16 cellular contexts compared by ENCODE assay signal in the genomic region with DNA sequence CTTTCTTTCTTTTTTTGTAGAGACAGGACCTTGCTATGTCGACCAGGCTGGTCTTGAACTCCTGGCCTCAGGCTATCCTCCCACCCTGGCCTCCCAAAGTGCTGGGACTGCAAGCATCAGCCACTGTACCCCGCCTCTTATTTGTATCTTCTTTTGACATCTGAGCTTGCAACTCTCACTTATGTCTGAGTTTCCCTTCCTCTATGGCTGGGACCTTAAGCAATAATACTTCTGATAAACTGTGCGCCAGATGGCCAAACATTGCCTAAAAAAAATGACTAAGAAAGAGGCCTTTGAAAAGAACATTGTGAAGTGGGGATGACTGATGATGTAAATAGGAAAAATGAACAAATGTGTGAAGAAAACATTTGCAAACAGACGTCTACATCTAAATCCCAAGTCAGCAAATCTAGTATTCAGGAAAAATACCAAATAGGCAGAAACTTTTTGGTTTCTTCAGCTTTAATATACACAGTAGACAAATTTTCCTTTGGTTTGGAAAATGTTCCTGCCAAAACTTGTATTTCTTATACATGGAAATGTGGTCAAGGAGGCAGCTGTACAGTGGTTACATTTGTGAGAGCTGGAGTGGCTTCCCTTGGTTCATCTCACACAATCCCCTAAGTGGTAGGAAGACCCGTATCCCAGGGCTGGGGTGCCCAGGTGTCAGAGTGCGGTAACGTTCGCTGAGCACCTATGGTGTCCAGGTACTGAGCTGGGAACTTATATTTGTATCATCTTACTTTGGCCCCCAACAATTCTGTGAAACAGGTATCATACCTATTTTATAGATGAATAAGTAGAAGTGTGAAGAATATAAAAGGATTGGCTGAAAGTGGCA. TPM values are rescaled to one million over a fixed set of nuclear protein-coding genes. Genes with fewer than 3 reads are reported as not detected.
DNase-seq lines count a peak whose midpoint lies in the region; ATAC-seq and TF ChIP-seq lines count a peak whose summit lies in the region.
"Had no signal": no experiment of that assay in that cellular context is flagged by ENCODE, and none has a peak within 500 bp of the region (broad histone marks: within the 10 kb centered on the region; RNA-seq: fewer than 3 reads in every experiment).

No MANE protein-coding gene starts in this region.

- no peak overlapping the region for H3K4me3 ChIP-seq in upper lobe of left lung
- H3K4me3 ChIP-seq: GM23248, thyroid gland had no signal

- intact Hi-C loops in left ventricle myocardium superior (cut with micrococcal nuclease) = no loop called here

- H3K27ac Mint-ChIP-seq in activated T-cell treated with anti-CD3 and anti-CD28 coated beads, Interleukin-2, amount 50 U/mL, for 72 hours = no peak overlapping the region
- H3K27ac Mint-ChIP-seq: activated naive CD4-positive, alpha-beta T cell treated with anti-CD3 and anti-CD28 coated beads, Interleukin-2, amount 50 U/mL, for 24 hours had no signal

- WGBS in upper lobe of left lung, 2 donors = 66 to 70% methylated on average over 8 of the region's 8 CpGs

- H3K36me3 ChIP-seq in upper lobe of left lung = no peaks in the 10 kb centered on the region
- H3K36me3 ChIP-seq: neutrophil, thyroid gland had no signal

- no peak for TF ChIP-seq POLR2A in upper lobe of left lung (IDR thresholded peaks at IDR 0.05)

- peak in 2 of 4 donors; percentile 39 to 69 for TF ChIP-seq EP300 in upper lobe of left lung (IDR thresholded peaks at IDR 0.05)

- H3K9me3 Mint-ChIP-seq in activated T-cell treated with anti-CD3 and anti-CD28 coated beads, Interleukin-2, amount 50 U/mL, for 72 hours = no peaks in the 10 kb centered on the region
- H3K9me3 Mint-ChIP-seq: activated naive CD4-positive, alpha-beta T cell treated with anti-CD3 and anti-CD28 coated beads, Interleukin-2, amount 50 U/mL, for 24 hours; central memory CD8-positive, alpha-beta T cell had no signal

- no peaks in the 10 kb centered on the region for H3K36me3 Mint-ChIP-seq in activated T-cell treated with anti-CD3 and anti-CD28 coated beads, Interleukin-2, amount 50 U/mL, for 72 hours (ENCODE audit: insufficient read depth in 2 of 2)
- H3K36me3 Mint-ChIP-seq: activated naive CD4-positive, alpha-beta T cell treated with anti-CD3 and anti-CD28 coated beads, Interleukin-2, amount 50 U/mL, for 24 hours had no signal

- H3K27me3 ChIP-seq in upper lobe of left lung = no peaks in the 10 kb centered on the region
- H3K27me3 ChIP-seq: neutrophil, thyroid gland had no signal

- peak overlapping the region; percentile 12 to 70 (median 32) for H3K27ac ChIP-seq in upper lobe of left lung
- H3K27ac ChIP-seq: GM23248, neutrophil, thyroid gland had no signal

- ATAC-seq in left ventricle myocardium superior (peak; percentile 41), upper lobe of left lung (ENCODE audit: low FRiP score in 2 of 2) (peak in 1 of 2 donors; percentile 79), HG03460 (IDR thresholded peaks at IDR 0.05; ENCODE audit: unreplicated experiment) (no peak)
- no peak for ATAC-seq in activated T-cell treated with anti-CD3 and anti-CD28 coated beads, Interleukin-2, amount 50 U/mL, for 72 hours (replicated peaks in 1 of 2)

- no peak for TF ChIP-seq CTCF in upper lobe of left lung (IDR thresholded peaks at IDR 0.05)

- DNase-seq in activated effector memory CD4-positive, alpha-beta T cell treated with anti-CD3 and anti-CD28 coated beads, Interleukin-2, amount 50 U/mL, for 16 hours = peak; percentile 37
- DNase-seq in activated effector memory CD4-positive, alpha-beta T cell treated with Interleukin-2 at 50 U/mL for 16 hours = no peak
- DNase-seq in RPMI8226 = peak; percentile 80
- no peak for DNase-seq in left ventricle myocardium superior
- DNase-seq in upper lobe of left lung = peak in 1 of 2 donors; percentile 24
- no peak for DNase-seq in activated T-cell treated with anti-CD3 and anti-CD28 coated beads, Interleukin-2, amount 50 U/mL, for 72 hours
- DNase-seq in HK-2 (ENCODE audit: unreplicated experiment) = no peak
- DNase-seq: activated CD8-positive, alpha-beta memory T cell treated with anti-CD3 and anti-CD28 coated beads for 24 hours; GM23248; mesendoderm; NCI-H345; thyroid gland had no signal

- no peak overlapping the region for H3K4me3 Mint-ChIP-seq in activated T-cell treated with anti-CD3 and anti-CD28 coated beads, Interleukin-2, amount 50 U/mL, for 72 hours
- H3K4me3 Mint-ChIP-seq: activated naive CD4-positive, alpha-beta T cell treated with anti-CD3 and anti-CD28 coated beads, Interleukin-2, amount 50 U/mL, for 24 hours; central memory CD8-positive, alpha-beta T cell had no signal

- no peaks in the 10 kb centered on the region for H3K4me1 ChIP-seq in upper lobe of left lung

- no peaks in the 10 kb centered on the region for H3K9me3 ChIP-seq in upper lobe of left lung
- H3K9me3 ChIP-seq: neutrophil, thyroid gland had no signal

- peaks cover 17% of the 10 kb centered on the region for H3K4me1 Mint-ChIP-seq in activated T-cell treated with anti-CD3 and anti-CD28 coated beads, Interleukin-2, amount 50 U/mL, for 72 hours (ENCODE audit: low read depth)

- H3K27me3 Mint-ChIP-seq in activated T-cell treated with anti-CD3 and anti-CD28 coated beads, Interleukin-2, amount 50 U/mL, for 72 hours (ENCODE audit: low read depth) = no peaks in the 10 kb centered on the region
- H3K27me3 Mint-ChIP-seq: activated naive CD4-positive, alpha-beta T cell treated with anti-CD3 and anti-CD28 coated beads, Interleukin-2, amount 50 U/mL, for 24 hours; central memory CD8-positive, alpha-beta T cell had no signal

RNA-seq across cellular contexts. Expression of a gene that starts 11.6 kb away (rescaled TPM):
- total RNA-seq in left ventricle myocardium superior = 61.2 TPM
- 100 to 1,000 TPM in 5 of 6 donors, 10 to 100 TPM in 1; 66.0 to 323 (median 234) TPM for total RNA-seq in upper lobe of left lung
- 100 to 1,000 TPM; 164 to 174 TPM for total RNA-seq in activated T-cell treated with anti-CD3 and anti-CD28 coated beads, Interleukin-2, amount 50 U/mL, for 72 hours

Comparison
In these comparisons a context has a peak if more than half of its experiments do, and no peak if none do; other contexts are left out.
1. DNase-seq: peak in activated effector memory CD4-positive, alpha-beta T cell treated with anti-CD3 and anti-CD28 coated beads, Interleukin-2, amount 50 U/mL, for 16 hours (single experiment) and RPMI8226 (single experiment); none in activated effector memory CD4-positive, alpha-beta T cell treated with Interleukin-2 at 50 U/mL for 16 hours (single experiment), left ventricle myocardium superior (single experiment), activated T-cell treated with anti-CD3 and anti-CD28 coated beads, Interleukin-2, amount 50 U/mL, for 72 hours (0 of 2) and HK-2 (single experiment).